Comparison of ENCODE assay signal across 26 cellular contexts in the genomic region with DNA sequence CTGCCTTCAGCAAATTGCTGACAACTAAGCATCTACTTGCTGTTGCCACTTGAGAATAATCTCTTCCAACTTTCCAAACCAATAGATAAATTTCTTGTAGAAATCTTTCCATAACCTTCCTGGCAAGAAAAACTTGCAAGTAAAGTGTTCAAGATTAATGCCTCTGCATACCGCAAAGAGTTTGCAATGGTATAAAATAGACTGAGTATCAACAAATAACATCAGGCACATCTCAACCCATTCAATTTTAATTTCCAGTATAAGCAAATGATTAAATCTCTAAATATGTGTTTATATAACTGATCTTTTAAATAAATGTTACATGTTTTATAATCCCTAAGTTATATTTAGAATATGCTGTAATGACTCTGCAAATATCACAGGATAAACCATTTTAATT.
"Had no signal": no experiment of that assay in that cellular context is flagged by ENCODE, and none has a peak within 500 bp of the region (broad histone marks: within the 10 kb centered on the region; RNA-seq: fewer than 3 reads in every experiment).

No MANE protein-coding gene starts in this region.

- H3K27ac ChIP-seq: stomach, suprapubic skin, testis, thoracic aorta, thyroid gland, tibial artery, tibial nerve, transverse colon, upper lobe of left lung, upper lobe of right lung, uterus, vagina had no signal

- H3K4me1 ChIP-seq: stomach, suprapubic skin, testis, thyroid gland, tibial artery, tibial nerve, transverse colon, upper lobe of left lung, upper lobe of right lung, uterus, vagina had no signal

- ATAC-seq: stimulated activated effector memory CD8-positive, alpha-beta T cell treated with anti-CD3 and anti-CD28 coated beads, Interleukin-12 subunit alpha, Interleukin-12 subunit beta, amount 100 ng/mL, for 72 hours; stimulated activated memory B cell treated with anti-CD40 and anti-IgM and Interleukin-4, amounts not matched to agents 10 μg/mL and 1 μg/mL and 100 μg/mL, for 72 hours; stimulated activated naive B cell treated with anti-CD40 and anti-IgM and Interleukin-4, amounts not matched to agents 10 μg/mL and 1 μg/mL and 100 μg/mL, for 72 hours; stimulated activated naive CD8-positive, alpha-beta T cell treated with anti-CD3 and anti-CD28 coated beads, Interleukin-15, amount 100 ng/mL, for 72 hours; stimulated activated naive CD8-positive, alpha-beta T cell treated with anti-CD3 and anti-CD28 coated beads, Interleukin-15, Interleukin-2, amounts not matched to agents 100 U/mL and 50 U/mL, for 24 hours; upper lobe of right lung had no signal

- H3K36me3 ChIP-seq: stomach, suprapubic skin, thoracic aorta, thyroid gland, tibial artery, tibial nerve, transverse colon, upper lobe of left lung, upper lobe of right lung, uterus, vagina had no signal

- H3K27me3 ChIP-seq: stomach, suprapubic skin, testis, thyroid gland, tibial artery, tibial nerve, transverse colon, upper lobe of left lung, upper lobe of right lung, uterus, vagina had no signal

- H3K9me3 ChIP-seq: stomach, suprapubic skin, testis, thoracic aorta, thyroid gland, tibial artery, tibial nerve, transverse colon, upper lobe of left lung, upper lobe of right lung, uterus, vagina had no signal

- H3K4me3 ChIP-seq: stomach, suprapubic skin, testis, thoracic aorta, thyroid gland, tibial artery, tibial nerve, transverse colon, upper lobe of left lung, upper lobe of right lung, uterus, vagina had no signal

- DNase-seq: stimulated activated CD4-positive, alpha-beta T cell treated with anti-CD3 and anti-CD28 coated beads, Interleukin-2, amount 100 ng/mL, for 48 hours; stimulated activated CD4-positive, alpha-beta T cell treated with anti-CD3 and anti-CD28 coated beads, Interleukin-4, amount 100 ng/mL, for 1 hour; stimulated activated CD4-positive, alpha-beta T cell treated with anti-CD3 and anti-CD28 coated beads, Interleukin-4, amount 100 ng/mL, for 24 hours; stimulated activated CD4-positive, alpha-beta T cell treated with anti-CD3 and anti-CD28 coated beads, Interleukin-4, amount 100 ng/mL, for 4 hours; stimulated activated CD8-positive, alpha-beta memory T cell treated with anti-CD3 and anti-CD28 coated beads, Interleukin-4, amount 100 ng/mL, for 48 hours; stimulated activated naive B cell treated with anti-CD40 and anti-IgM and Interleukin-4, amounts not matched to agents 10 μg/mL and 1 μg/mL and 100 μg/mL, for 72 hours; stimulated activated naive CD4-positive, alpha-beta T cell; stimulated activated naive CD4-positive, alpha-beta T cell treated with Interleukin-2 at 50 U/mL for 16 hours; stimulated activated naive CD8-positive, alpha-beta T cell treated with anti-CD3 and anti-CD28 coated beads, Interleukin-15, amount 100 ng/mL, for 72 hours; stimulated activated naive CD8-positive, alpha-beta T cell treated with anti-CD3 and anti-CD28 coated beads, Interleukin-15, Interleukin-2, amounts not matched to agents 100 U/mL and 50 U/mL, for 24 hours; stomach; substantia nigra; testis; thyroid gland; tibial artery; transverse colon; trophoblast cell; upper lobe of left lung; upper lobe of right lung; uterus had no signal
